ENCODE assay signal across 15 cellular contexts in the genomic region with DNA sequence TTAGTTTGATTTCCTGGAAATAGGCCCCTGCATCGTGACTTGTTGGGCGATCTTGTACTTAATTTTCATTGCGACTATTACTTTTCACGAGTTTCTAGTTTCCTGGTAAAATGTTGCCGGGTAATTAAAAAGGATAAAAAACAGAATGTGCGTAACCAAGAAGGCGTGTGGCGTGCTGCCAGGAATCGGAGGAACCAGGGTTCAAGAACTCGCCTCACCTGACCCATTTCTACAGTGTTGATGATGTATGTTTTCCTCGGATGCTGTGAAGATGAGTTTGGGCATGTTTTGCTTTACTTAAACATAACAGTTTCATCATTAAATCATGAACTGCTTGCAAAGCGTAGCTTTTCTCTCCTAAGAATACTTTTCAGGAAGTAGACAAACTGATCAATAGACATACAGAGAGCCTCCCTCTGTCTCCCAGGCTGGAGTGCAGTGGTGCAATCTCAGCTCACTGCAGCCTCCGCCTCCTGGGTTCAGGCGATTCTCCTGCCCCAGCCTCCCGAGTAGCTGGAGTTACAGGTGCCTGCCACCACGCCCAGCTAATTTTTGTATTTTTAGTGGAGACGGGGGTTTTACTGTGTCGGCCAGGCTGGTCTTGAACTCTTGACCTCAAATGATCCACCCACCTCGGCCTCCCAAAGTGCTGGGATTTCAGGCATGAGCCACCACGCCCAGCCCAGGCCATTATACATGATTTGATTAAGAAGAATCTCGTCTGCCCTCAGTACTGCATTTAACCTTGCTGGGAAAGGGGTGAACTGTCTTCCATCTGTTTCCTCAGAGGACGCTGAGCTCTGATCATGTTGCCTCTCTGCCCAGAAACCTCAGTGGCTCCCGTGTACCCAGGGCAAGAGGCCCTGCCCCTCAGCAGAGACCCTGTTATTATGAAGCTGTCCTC. TPM values are rescaled to one million over a fixed set of nuclear protein-coding genes. Genes with fewer than 3 reads are reported as not detected.
A peak's percentile ranks its signal among the peaks of the same experiment; 100 is the strongest.
DNase-seq lines count a peak whose midpoint lies in the region; ATAC-seq and TF ChIP-seq lines count a peak whose summit lies in the region.
"Had no signal": no experiment of that assay in that cellular context is flagged by ENCODE, and none has a peak within 500 bp of the region (broad histone marks: within the 10 kb centered on the region; RNA-seq: fewer than 3 reads in every experiment).

No MANE protein-coding gene starts in this region.

- H3K9ac ChIP-seq in SK-N-MC (ENCODE audit: insufficient read length), result no peak overlapping the region

- H3K4me1 ChIP-seq in gastroesophageal sphincter (peaks cover 0 to 100% (median 45%) of the 10 kb centered on the region in 3 donors), suprapubic skin (peaks cover 54% of the 10 kb centered on the region)

- CTCF ChIA-PET in activated CD4-positive, alpha-beta T cell treated with anti-CD3 and anti-CD28 coated beads for 36 hours (lab: Charles Lee), result interaction anchor here (0.6 to 1.1 kb wide), 2 partner anchors 34 to 35 kb away, joined by 3 read pairs; no protein-coding TSS in a partner anchor

- no peak overlapping the region for H3K4me3 Mint-ChIP-seq in activated CD4-positive, alpha-beta T cell treated with anti-CD3 and anti-CD28 coated beads for 36 hours

- DNase-seq in activated CD4-positive, alpha-beta T cell treated with anti-CD3 and anti-CD28 coated beads for 36 hours, result no peak
- DNase-seq in activated CD4-positive, alpha-beta T cell treated with anti-CD3 and anti-CD28 coated beads for 48 hours, result no peak
- DNase-seq in SK-N-MC (ENCODE audit: low read depth, low spot score) (no peak), suprapubic skin (ENCODE audit: low spot score in 2 of 2) (no peak), NCI-H2196 (lab: John Stamatoyannopoulos, UW; ENCODE audit: unreplicated experiment) (no peak), AML-193 (lab: John Stamatoyannopoulos, UW) (no peak)
- DNase-seq: activated effector memory CD4-positive, alpha-beta T cell treated with anti-CD3 and anti-CD28 coated beads, Interleukin-2, amount 50 U/mL, for 16 hours; COR-L47; mammary epithelial cell; NCI-H146; NCI-H510A; PC-3; stimulated activated naive CD4-positive, alpha-beta T cell had no signal

- TF ChIP-seq EP300 in gastroesophageal sphincter (IDR thresholded peaks at IDR 0.05) (no peak), suprapubic skin (IDR thresholded peaks at IDR 0.05) (no peak)

- no peaks in the 10 kb centered on the region for H3K9me3 Mint-ChIP-seq in activated CD4-positive, alpha-beta T cell treated with anti-CD3 and anti-CD28 coated beads for 36 hours (ENCODE audit: low read depth)

- TF ChIP-seq CTCF in gastroesophageal sphincter (IDR thresholded peaks at IDR 0.05) (no peak), suprapubic skin (IDR thresholded peaks at IDR 0.05) (no peak)

- intact Hi-C loops in activated CD4-positive, alpha-beta T cell treated with anti-CD3 and anti-CD28 coated beads for 36 hours (cut with DNase I, micrococcal nuclease), result no loop called here

- no peaks in the 10 kb centered on the region for H3K27me3 ChIP-seq in gastroesophageal sphincter
- H3K27me3 ChIP-seq in suprapubic skin, result no peaks in the 10 kb centered on the region

- peak overlapping the region; percentile 60 for H3K27ac ChIP-seq in SK-N-MC
- H3K27ac ChIP-seq in gastroesophageal sphincter, result peak overlapping the region in 3 of 4 donors; percentile 56 to 88 (median 68)
- H3K27ac ChIP-seq in suprapubic skin, result peak overlapping the region; percentile 70

- 75 to 78% methylated on average over 16 to 17 of the region's 23 CpGs for WGBS in gastroesophageal sphincter (ENCODE audit: low coverage in 1 of 2), 2 donors
- 52% methylated on average over 22 of the region's 23 CpGs for WGBS in suprapubic skin

- no peak for ATAC-seq in activated CD4-positive, alpha-beta T cell treated with anti-CD3 and anti-CD28 coated beads for 36 hours
- no peak for ATAC-seq in gastroesophageal sphincter
- no peak for ATAC-seq in GM21723 (IDR thresholded peaks at IDR 0.05; ENCODE audit: unreplicated experiment)
- ATAC-seq: PC-3 had no signal

- no peak for TF ChIP-seq POLR2A in gastroesophageal sphincter (IDR thresholded peaks at IDR 0.05)
- TF ChIP-seq POLR2A in suprapubic skin (IDR thresholded peaks at IDR 0.05), result no peak

- peaks cover 12% of the 10 kb centered on the region for H3K36me3 Mint-ChIP-seq in activated CD4-positive, alpha-beta T cell treated with anti-CD3 and anti-CD28 coated beads for 36 hours (ENCODE audit: low read depth)

- H3K27ac Mint-ChIP-seq in activated CD4-positive, alpha-beta T cell treated with anti-CD3 and anti-CD28 coated beads for 36 hours, result peak overlapping the region; percentile 61

- H3K36me3 ChIP-seq in SK-N-MC (ENCODE audit: insufficient read depth, low read length) (peaks cover 18% of the 10 kb centered on the region), gastroesophageal sphincter (no peaks in the 10 kb centered on the region), suprapubic skin (no peaks in the 10 kb centered on the region)

- H3K9me3 ChIP-seq in SK-N-MC (ENCODE audit: low read depth, low read length) (no peaks in the 10 kb centered on the region), gastroesophageal sphincter (no peaks in the 10 kb centered on the region), suprapubic skin (no peaks in the 10 kb centered on the region)

- POLR2A ChIA-PET in activated CD4-positive, alpha-beta T cell treated with anti-CD3 and anti-CD28 coated beads for 36 hours (lab: Charles Lee), result no interaction called here

- no peaks in the 10 kb centered on the region for H3K27me3 Mint-ChIP-seq in activated CD4-positive, alpha-beta T cell treated with anti-CD3 and anti-CD28 coated beads for 36 hours

- no peak overlapping the region for H3K4me3 ChIP-seq in SK-N-MC
- no peak overlapping the region for H3K4me3 ChIP-seq in gastroesophageal sphincter
- no peak overlapping the region for H3K4me3 ChIP-seq in suprapubic skin

- peaks cover 73% of the 10 kb centered on the region for H3K4me1 Mint-ChIP-seq in activated CD4-positive, alpha-beta T cell treated with anti-CD3 and anti-CD28 coated beads for 36 hours

RNA-seq across cellular contexts. Expression of gene FOXK1, which starts 9.1 kb away (rescaled TPM):
- 10 to 100 TPM; 30.0 to 33.9 TPM for total RNA-seq in activated CD4-positive, alpha-beta T cell treated with anti-CD3 and anti-CD28 coated beads for 36 hours
- total RNA-seq in gastroesophageal sphincter (10 to 100 TPM; 28.5 to 45.2 (median 30.0) TPM), suprapubic skin (10 to 100 TPM; 37.5 to 68.5 (median 46.6) TPM)
